In the genomic region with DNA sequence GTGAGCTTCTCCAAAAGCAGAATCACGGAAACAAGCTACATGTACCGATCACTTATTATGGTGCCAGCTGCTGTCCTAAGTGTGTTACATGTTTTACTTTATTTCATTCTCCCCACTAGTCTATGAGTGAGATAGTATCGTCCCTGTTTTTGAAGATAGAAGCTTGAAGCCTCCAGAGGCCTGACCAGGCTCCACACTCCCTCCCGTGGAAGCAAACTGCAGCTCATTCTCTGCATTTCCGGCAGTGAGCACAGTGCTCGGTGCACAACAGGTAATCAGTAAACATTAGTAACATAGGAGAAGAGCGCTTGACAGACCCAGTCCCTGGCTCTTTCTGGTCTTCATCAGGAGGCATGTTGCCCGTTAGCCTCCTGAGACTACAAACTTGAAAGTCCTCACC, we compare ENCODE assay signal across 1 cellular context.
TF ChIP-seq lines count a peak whose summit lies in the region.

No MANE protein-coding gene starts in this region.

TF ChIP-seq in K562, 482 proteins besides CTCF, POLR2A, EP300 and RAD21 (continued from another document):
- TF ChIP-seq, protein P1, sequence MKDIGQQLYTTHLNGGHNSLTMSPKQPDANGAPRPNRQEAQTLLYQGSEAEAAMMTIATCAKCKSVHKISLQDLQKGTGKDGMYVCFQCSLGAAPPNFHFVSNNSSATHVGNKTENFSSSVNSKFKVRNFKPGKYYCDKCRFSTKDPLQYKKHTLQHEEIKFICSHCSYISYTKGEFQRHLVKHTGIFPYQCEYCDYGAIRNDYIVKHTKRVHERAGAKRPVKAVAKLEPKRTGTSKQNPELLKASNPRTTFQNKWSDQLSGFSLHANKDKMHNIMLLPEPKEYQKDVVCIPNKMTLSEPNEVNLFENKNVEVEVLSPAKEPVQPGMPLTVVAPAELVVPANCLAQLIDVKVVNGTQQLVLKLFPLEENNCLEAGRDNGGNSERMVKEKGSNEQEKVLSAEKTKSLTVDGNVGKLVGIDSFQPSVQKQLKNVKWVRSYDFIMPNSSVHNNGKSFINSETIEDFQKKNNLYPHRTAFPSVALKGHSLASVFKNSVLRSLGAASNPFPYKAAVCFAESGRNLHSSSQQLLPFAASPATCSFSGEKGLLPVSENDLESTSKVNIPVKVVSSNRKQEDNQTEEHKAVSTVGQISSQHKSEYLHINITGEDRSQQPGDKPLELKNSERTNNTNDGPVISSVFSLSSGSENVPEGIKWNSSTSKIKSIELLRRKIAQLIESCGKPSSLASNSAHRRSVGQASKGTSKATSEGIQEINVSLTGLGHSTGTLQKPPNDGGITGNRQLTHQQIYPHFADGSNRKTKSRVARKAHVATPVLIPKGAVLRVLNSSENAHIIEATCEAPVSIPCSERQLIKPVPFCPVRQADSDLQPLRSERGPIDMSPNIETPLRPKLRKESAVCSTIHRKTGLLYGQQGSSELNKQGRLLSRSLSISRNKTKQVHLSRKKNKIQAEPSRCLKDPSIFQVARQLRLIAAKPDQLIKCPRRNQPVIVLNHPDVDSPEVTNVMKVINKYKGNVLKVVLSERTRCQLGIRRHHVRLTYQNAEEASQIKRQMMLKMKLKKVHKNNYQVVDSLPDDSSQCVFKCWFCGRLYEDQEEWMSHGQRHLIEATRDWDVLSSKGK (CRISPR knock-in tag; IDR thresholded peaks at IDR 0.05) = no peak
- TF ChIP-seq, protein P2, sequence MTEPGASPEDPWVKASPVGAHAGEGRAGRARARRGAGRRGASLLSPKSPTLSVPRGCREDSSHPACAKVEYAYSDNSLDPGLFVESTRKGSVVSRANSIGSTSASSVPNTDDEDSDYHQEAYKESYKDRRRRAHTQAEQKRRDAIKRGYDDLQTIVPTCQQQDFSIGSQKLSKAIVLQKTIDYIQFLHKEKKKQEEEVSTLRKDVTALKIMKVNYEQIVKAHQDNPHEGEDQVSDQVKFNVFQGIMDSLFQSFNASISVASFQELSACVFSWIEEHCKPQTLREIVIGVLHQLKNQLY (CRISPR knock-in tag; conservative IDR thresholded peaks at IDR 0.05) = no peak
- TF ChIP-seq, protein P3, sequence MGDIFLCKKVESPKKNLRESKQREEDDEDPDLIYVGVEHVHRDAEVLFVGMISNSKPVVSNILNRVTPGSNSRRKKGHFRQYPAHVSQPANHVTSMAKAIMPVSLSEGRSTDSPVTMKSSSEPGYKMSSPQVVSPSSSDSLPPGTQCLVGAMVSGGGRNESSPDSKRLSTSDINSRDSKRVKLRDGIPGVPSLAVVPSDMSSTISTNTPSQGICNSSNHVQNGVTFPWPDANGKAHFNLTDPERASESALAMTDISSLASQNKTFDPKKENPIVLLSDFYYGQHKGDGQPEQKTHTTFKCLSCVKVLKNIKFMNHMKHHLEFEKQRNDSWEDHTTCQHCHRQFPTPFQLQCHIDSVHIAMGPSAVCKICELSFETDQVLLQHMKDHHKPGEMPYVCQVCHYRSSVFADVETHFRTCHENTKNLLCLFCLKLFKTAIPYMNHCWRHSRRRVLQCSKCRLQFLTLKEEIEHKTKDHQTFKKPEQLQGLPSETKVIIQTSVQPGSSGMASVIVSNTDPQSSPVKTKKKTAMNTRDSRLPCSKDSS (IDR thresholded peaks at IDR 0.05; ENCODE audit: low read depth, partially characterized antibody) = no peak
- TF ChIP-seq ZFP1 (CRISPR knock-in tag; IDR thresholded peaks at IDR 0.05) (no peak), SMAD3 (CRISPR knock-in tag; conservative IDR thresholded peaks at IDR 0.05) (no peak)
